In the genomic region with DNA sequence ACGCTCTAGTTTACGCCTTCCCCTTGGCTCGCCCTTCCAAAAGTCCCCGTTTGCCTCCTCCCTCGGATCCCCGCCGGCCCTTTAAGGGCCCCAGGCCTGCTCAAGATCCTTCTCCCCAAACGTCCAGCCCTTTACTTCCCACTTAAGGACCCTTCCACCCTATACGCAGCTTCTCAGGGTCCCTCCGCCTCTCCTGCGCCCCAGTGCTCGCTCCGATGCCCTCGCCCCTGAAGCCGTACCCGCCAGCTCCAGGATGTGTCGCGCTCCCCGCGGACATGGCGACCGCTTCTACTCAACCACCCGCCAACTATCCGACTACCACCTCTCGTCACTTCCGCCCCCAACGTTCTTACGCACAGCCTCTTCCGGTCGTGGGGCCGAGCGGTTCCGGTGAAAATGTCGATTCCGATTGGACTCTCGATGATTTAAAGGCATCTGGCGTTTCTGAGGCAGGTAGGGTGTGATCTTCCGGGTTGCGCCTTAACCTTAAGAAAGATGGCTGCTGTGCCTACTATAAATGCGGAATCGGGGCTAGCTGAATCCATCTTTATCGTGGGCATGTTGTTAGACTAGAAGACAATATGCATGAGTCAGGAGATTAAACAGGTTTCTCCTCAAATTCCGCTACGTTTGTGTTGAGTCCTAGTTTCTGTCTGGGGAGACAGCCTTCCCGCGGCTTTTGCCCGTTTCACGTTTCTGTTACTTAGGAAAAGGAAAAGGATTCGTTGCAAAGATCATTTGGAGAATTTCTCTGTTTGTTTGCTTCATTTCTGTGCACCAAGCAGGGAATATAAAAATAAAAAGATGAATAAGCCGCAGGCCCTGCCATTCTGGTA, we compare ENCODE assay signal across 8 cellular contexts. TPM values are rescaled to one million over a fixed set of nuclear protein-coding genes. Genes with fewer than 3 reads are reported as not detected.
A peak's percentile ranks its signal among the peaks of the same experiment; 100 is the strongest.
DNase-seq lines count a peak whose midpoint lies in the region; ATAC-seq and TF ChIP-seq lines count a peak whose summit lies in the region.

A gene (minus strand): TSS at position 317 of the 836 bp plus-strand sequence. CDS start 40 bp downstream, at position 277.

- 2% methylated on average over 50 of the region's 50 CpGs for WGBS in HUES64

- peaks cover 5% of the 10 kb centered on the region; the same call in 1 of the 2 replicates for H3F3A ChIP-seq in OCI-LY1 (ENCODE audit: insufficient read depth, low read length)

- DNase-seq in DMS 273 (lab: John Stamatoyannopoulos, UW; ENCODE audit: unreplicated experiment): peak; percentile 99
- peak; percentile 89 for DNase-seq in activated CD8-positive, alpha-beta memory T cell treated with anti-CD3 and anti-CD28 coated beads, Interleukin-2, amount 50 U/mL, for 4 hours
- DNase-seq in epidermal melanocyte (ENCODE audit: insufficient read length, low spot score): peak; percentile 93
- peak; percentile 99 for DNase-seq in middle frontal gyrus (ENCODE audit: extremely low spot score, low spot score)
- DNase-seq in stimulated activated CD8-positive, alpha-beta memory T cell treated with anti-CD3 and anti-CD28 coated beads, Interleukin-4, amount 100 ng/mL, for 1 hour (ENCODE audit: low read depth in 2 of 2, low spot score in 1 of 2): peak; percentile 83 to 89

- peak within 1 kb of the TSS; percentile 78 for H3K4me2 ChIP-seq in OCI-LY1 (ENCODE audit: low read length)

- H2AFZ ChIP-seq in OCI-LY1 (ENCODE audit: low read length): peak within 1 kb of the TSS; percentile 56; the same call in 1 of the 2 replicates

- H3K27me3 ChIP-seq in HUES64 (ENCODE audit: insufficient read depth, low read length) (no peaks in the 10 kb centered on the region), OCI-LY1 (ENCODE audit: insufficient read depth, low read length) (no peaks in the 10 kb centered on the region)

- no peaks in the 10 kb centered on the region for H4K20me1 ChIP-seq in OCI-LY1 (ENCODE audit: insufficient read depth, low read length)

- H3K36me3 ChIP-seq in HUES64 (ENCODE audit: insufficient read depth, low read length): peaks cover 42% of the 10 kb centered on the region
- peaks cover 46% of the 10 kb centered on the region for H3K36me3 ChIP-seq in OCI-LY1 (ENCODE audit: insufficient read depth, low read length)

- H3K9me3 ChIP-seq in HUES64 (ENCODE audit: insufficient read depth, low read depth, low read length) (no peaks in the 10 kb centered on the region), OCI-LY1 (ENCODE audit: low read length) (no peaks in the 10 kb centered on the region)

- H3K9me2 ChIP-seq in OCI-LY1 (ENCODE audit: low read depth, low read length): no peaks in the 10 kb centered on the region

- H3K4me3 ChIP-seq in HUES64 (ENCODE audit: low read length): peak within 1 kb of the TSS; percentile 92
- H3K4me3 ChIP-seq in OCI-LY1 (ENCODE audit: low read depth, low read length, poor library complexity, severe bottlenecking): peak within 1 kb of the TSS; percentile 90

- ATAC-seq in GM21447 (IDR thresholded peaks at IDR 0.05; ENCODE audit: unreplicated experiment): peak; percentile 90

- TF ChIP-seq CTCF in OCI-LY1 (IDR thresholded peaks at IDR 0.05; ENCODE audit: low read length): no peak

- peak within 1 kb of the TSS; percentile 95 for H3K9ac ChIP-seq in HUES64 (ENCODE audit: low read depth, low read length)
- peak within 1 kb of the TSS; percentile 95 for H3K9ac ChIP-seq in OCI-LY1 (ENCODE audit: low read length)

- H3K4me1 ChIP-seq in HUES64 (ENCODE audit: insufficient read depth, low read length) (peaks cover 19% of the 10 kb centered on the region; the same call in 1 of the 2 replicates), OCI-LY1 (ENCODE audit: insufficient read depth, low read length, severe bottlenecking) (peaks cover 47% of the 10 kb centered on the region)

- H3K79me2 ChIP-seq in OCI-LY1 (ENCODE audit: insufficient read depth, low read length): peaks cover 34% of the 10 kb centered on the region

- H3K27ac ChIP-seq in HUES64 (ENCODE audit: low read depth, low read length) (peak within 1 kb of the TSS; percentile 88), OCI-LY1 (ENCODE audit: low read depth, low read length, poor library complexity, severe bottlenecking) (peak within 1 kb of the TSS; percentile 79)

RNA-seq across cellular contexts. Expression of the gene that starts here (rescaled TPM):
- 28.1 TPM for polyA plus RNA-seq in HUES64 (2013, experiment 1 of 2)
- polyA plus RNA-seq in HUES64 (2013, experiment 2 of 2): 29.2 TPM

Comparison
In these comparisons a context has a peak if more than half of its experiments do, and no peak if none do; other contexts are left out.
1. Peak in every context shown above with its lines: DNase-seq, ATAC-seq, H3K4me3 ChIP-seq and H3K27ac ChIP-seq.